1 cellular context compared by ENCODE assay signal in the genomic region with DNA sequence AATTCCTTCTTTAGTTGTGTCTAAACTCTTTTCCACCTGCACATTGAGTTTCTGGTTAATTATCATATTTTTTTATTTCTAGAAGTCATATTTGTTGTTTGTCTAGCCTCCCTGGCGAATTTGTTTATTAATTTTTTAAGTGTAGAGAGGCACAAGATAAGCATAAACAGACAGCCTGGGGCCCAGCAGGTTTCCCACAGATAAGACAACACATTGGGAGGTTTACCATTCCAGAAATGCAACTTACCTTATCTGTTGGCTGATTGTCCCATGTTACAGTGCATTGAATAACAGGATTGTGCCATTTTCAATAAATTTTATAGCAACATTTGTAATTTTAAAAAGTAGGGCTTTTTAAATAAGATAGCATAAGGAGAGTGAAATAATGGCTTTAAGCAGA.
TF ChIP-seq lines count a peak whose summit lies in the region.

No MANE protein-coding gene starts in this region.

TF ChIP-seq in K562, 482 proteins besides CTCF, POLR2A, EP300 and RAD21:
- TF ChIP-seq, protein P1, sequence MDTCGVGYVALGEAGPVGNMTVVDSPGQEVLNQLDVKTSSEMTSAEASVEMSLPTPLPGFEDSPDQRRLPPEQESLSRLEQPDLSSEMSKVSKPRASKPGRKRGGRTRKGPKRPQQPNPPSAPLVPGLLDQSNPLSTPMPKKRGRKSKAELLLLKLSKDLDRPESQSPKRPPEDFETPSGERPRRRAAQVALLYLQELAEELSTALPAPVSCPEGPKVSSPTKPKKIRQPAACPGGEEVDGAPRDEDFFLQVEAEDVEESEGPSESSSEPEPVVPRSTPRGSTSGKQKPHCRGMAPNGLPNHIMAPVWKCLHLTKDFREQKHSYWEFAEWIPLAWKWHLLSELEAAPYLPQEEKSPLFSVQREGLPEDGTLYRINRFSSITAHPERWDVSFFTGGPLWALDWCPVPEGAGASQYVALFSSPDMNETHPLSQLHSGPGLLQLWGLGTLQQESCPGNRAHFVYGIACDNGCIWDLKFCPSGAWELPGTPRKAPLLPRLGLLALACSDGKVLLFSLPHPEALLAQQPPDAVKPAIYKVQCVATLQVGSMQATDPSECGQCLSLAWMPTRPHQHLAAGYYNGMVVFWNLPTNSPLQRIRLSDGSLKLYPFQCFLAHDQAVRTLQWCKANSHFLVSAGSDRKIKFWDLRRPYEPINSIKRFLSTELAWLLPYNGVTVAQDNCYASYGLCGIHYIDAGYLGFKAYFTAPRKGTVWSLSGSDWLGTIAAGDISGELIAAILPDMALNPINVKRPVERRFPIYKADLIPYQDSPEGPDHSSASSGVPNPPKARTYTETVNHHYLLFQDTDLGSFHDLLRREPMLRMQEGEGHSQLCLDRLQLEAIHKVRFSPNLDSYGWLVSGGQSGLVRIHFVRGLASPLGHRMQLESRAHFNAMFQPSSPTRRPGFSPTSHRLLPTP (IDR thresholded peaks at IDR 0.05; ENCODE audit: borderline replicate concordance, extremely low read depth, insufficient read length), result no peak
- no peak for TF ChIP-seq ARNT (IDR thresholded peaks at IDR 0.05)
- 0 out of 2 replicates have a peak, but pooled peaks have one; percentile 24 for TF ChIP-seq ZKSCAN8 (CRISPR knock-in tag; IDR thresholded peaks at IDR 0.05)
- TF ChIP-seq ZNF239 (CRISPR knock-in tag; IDR thresholded peaks at IDR 0.05), result no peak
- TF ChIP-seq STAT5B (CRISPR knock-in tag; IDR thresholded peaks at IDR 0.05), result no peak
- no peak for TF ChIP-seq SIN3A (IDR thresholded peaks at IDR 0.05; ENCODE audit: borderline replicate concordance in 2 of 2, control insufficient read depth in 1 of 2, low read depth in 2 of 2, low read length in 2 of 2)
- TF ChIP-seq GABPB2 (CRISPR knock-in tag; conservative IDR thresholded peaks at IDR 0.05), result no peak
- peak; percentile 59 for TF ChIP-seq TCF3 (CRISPR knock-in tag; IDR thresholded peaks at IDR 0.05)
- no peak for TF ChIP-seq HDAC8 (tag; IDR thresholded peaks at IDR 0.05)
- no peak for TF ChIP-seq ZKSCAN3 (CRISPR knock-in tag; IDR thresholded peaks at IDR 0.05)
- TF ChIP-seq, protein P2, sequence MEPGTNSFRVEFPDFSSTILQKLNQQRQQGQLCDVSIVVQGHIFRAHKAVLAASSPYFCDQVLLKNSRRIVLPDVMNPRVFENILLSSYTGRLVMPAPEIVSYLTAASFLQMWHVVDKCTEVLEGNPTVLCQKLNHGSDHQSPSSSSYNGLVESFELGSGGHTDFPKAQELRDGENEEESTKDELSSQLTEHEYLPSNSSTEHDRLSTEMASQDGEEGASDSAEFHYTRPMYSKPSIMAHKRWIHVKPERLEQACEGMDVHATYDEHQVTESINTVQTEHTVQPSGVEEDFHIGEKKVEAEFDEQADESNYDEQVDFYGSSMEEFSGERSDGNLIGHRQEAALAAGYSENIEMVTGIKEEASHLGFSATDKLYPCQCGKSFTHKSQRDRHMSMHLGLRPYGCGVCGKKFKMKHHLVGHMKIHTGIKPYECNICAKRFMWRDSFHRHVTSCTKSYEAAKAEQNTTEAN (CRISPR knock-in tag; IDR thresholded peaks at IDR 0.05), result no peak
- no peak for TF ChIP-seq HIVEP1 (CRISPR knock-in tag; IDR thresholded peaks at IDR 0.05)
- no peak for TF ChIP-seq E2F3 (CRISPR knock-in tag; IDR thresholded peaks at IDR 0.05)
- TF ChIP-seq CEBPG (CRISPR knock-in tag; IDR thresholded peaks at IDR 0.05), result no peak
- no peak for TF ChIP-seq CEBPG (tag; conservative IDR thresholded peaks at IDR 0.05 in 1 of 2, IDR thresholded peaks at IDR 0.05 in 1 of 2)
- TF ChIP-seq ARID1B (IDR thresholded peaks at IDR 0.05), result peak; percentile 53
- TF ChIP-seq U2AF2 (optimal IDR thresholded peaks at IDR 0.05; ENCODE audit: low read depth, low read length), result no peak
- no peak for TF ChIP-seq RUNX1 (IDR thresholded peaks at IDR 0.05; ENCODE audit: low read depth)
- no peak; the same call in 1 of the 2 replicates for TF ChIP-seq MYBL2 (IDR thresholded peaks at IDR 0.05; ENCODE audit: low read depth)
- no peak for TF ChIP-seq MYBL2 (CRISPR knock-in tag; IDR thresholded peaks at IDR 0.05; ENCODE audit: borderline replicate concordance)
- no peak for TF ChIP-seq TCFL5 (CRISPR knock-in tag; conservative IDR thresholded peaks at IDR 0.05)
- TF ChIP-seq, protein P3, sequence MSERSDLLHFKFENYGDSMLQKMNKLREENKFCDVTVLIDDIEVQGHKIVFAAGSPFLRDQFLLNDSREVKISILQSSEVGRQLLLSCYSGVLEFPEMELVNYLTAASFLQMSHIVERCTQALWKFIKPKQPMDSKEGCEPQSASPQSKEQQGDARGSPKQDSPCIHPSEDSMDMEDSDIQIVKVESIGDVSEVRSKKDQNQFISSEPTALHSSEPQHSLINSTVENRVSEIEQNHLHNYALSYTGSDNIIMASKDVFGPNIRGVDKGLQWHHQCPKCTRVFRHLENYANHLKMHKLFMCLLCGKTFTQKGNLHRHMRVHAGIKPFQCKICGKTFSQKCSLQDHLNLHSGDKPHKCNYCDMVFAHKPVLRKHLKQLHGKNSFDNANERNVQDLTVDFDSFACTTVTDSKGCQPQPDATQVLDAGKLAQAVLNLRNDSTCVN (CRISPR knock-in tag; IDR thresholded peaks at IDR 0.05), result no peak
- TF ChIP-seq, protein P4, sequence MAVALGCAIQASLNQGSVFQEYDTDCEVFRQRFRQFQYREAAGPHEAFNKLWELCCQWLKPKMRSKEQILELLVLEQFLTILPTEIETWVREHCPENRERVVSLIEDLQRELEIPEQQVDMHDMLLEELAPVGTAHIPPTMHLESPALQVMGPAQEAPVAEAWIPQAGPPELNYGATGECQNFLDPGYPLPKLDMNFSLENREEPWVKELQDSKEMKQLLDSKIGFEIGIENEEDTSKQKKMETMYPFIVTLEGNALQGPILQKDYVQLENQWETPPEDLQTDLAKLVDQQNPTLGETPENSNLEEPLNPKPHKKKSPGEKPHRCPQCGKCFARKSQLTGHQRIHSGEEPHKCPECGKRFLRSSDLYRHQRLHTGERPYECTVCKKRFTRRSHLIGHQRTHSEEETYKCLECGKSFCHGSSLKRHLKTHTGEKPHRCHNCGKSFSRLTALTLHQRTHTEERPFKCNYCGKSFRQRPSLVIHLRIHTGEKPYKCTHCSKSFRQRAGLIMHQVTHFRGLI (CRISPR knock-in tag; IDR thresholded peaks at IDR 0.05), result no peak
- peak; percentile 20; the same call in 1 of the 2 replicates for TF ChIP-seq NCOR1 (IDR thresholded peaks at IDR 0.05)
- peak; percentile 62 for TF ChIP-seq CBFA2T3 (IDR thresholded peaks at IDR 0.05)
- TF ChIP-seq, protein P5, sequence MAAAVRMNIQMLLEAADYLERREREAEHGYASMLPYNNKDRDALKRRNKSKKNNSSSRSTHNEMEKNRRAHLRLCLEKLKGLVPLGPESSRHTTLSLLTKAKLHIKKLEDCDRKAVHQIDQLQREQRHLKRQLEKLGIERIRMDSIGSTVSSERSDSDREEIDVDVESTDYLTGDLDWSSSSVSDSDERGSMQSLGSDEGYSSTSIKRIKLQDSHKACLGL (CRISPR knock-in tag; IDR thresholded peaks at IDR 0.05; ENCODE audit: borderline replicate concordance, poor library complexity, severe bottlenecking), result no peak
- TF ChIP-seq ZNF253 (CRISPR knock-in tag; conservative IDR thresholded peaks at IDR 0.05), result no peak
- TF ChIP-seq FUS (optimal IDR thresholded peaks at IDR 0.05; ENCODE audit: low read depth, low read length), result no peak
- no peak for TF ChIP-seq RAD51 (IDR thresholded peaks at IDR 0.05; ENCODE audit: borderline replicate concordance, low read depth)
- TF ChIP-seq CREB1 (IDR thresholded peaks at IDR 0.05), result no peak
- no peak for TF ChIP-seq CREB1 (CRISPR knock-in tag; IDR thresholded peaks at IDR 0.05)
- peak; percentile 60; the same call in 1 of the 2 replicates for TF ChIP-seq TAL1 (IDR thresholded peaks at IDR 0.05)
- TF ChIP-seq, protein P6, sequence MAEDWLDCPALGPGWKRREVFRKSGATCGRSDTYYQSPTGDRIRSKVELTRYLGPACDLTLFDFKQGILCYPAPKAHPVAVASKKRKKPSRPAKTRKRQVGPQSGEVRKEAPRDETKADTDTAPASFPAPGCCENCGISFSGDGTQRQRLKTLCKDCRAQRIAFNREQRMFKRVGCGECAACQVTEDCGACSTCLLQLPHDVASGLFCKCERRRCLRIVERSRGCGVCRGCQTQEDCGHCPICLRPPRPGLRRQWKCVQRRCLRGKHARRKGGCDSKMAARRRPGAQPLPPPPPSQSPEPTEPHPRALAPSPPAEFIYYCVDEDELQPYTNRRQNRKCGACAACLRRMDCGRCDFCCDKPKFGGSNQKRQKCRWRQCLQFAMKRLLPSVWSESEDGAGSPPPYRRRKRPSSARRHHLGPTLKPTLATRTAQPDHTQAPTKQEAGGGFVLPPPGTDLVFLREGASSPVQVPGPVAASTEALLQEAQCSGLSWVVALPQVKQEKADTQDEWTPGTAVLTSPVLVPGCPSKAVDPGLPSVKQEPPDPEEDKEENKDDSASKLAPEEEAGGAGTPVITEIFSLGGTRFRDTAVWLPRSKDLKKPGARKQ (CRISPR knock-in tag; IDR thresholded peaks at IDR 0.05), result no peak
- no peak for TF ChIP-seq MCM2 (IDR thresholded peaks at IDR 0.05; ENCODE audit: low read depth)
- no peak for TF ChIP-seq BDP1 (IDR thresholded peaks at IDR 0.05; ENCODE audit: insufficient read depth, insufficient read length)
- TF ChIP-seq HMG20B (CRISPR knock-in tag; IDR thresholded peaks at IDR 0.05), result no peak
- TF ChIP-seq DPF2 (IDR thresholded peaks at IDR 0.05), result peak; percentile 41; the same call in 1 of the 2 replicates
- TF ChIP-seq ZNF23 (CRISPR knock-in tag; IDR thresholded peaks at IDR 0.05), result no peak
- TF ChIP-seq NRF1 (conservative IDR thresholded peaks at IDR 0.05 in 1 of 2, IDR thresholded peaks at IDR 0.05 in 1 of 2), result no peak
- TF ChIP-seq CBFA2T2 (conservative IDR thresholded peaks at IDR 0.05), result peak; percentile 32; the same call in 1 of the 2 replicates
- no peak for TF ChIP-seq FOSL1 (tag; conservative IDR thresholded peaks at IDR 0.05)
- no peak for TF ChIP-seq ZNF175 (CRISPR knock-in tag; IDR thresholded peaks at IDR 0.05; ENCODE audit: low read depth)
TF ChIP-seq in K562: peak in this region for 8.
